Comparison of ENCODE assay signal across 29 cellular contexts in genomic region chr19:34343751-34344150, GRCh38.
"Had no signal": no experiment of that assay in that cellular context is flagged by ENCODE, and none has a peak within 500 bp of the region (broad histone marks: within the 10 kb centered on the region; RNA-seq: fewer than 3 reads in every experiment).

No MANE protein-coding gene starts in this region.

- H3K27ac ChIP-seq: stomach, suprapubic skin, testis, thoracic aorta, thyroid gland, tibial artery, tibial nerve, transverse colon, upper lobe of left lung, upper lobe of right lung, uterus, vagina had no signal

- ATAC-seq: stimulated activated effector memory CD8-positive, alpha-beta T cell treated with anti-CD3 and anti-CD28 coated beads, Interleukin-12 subunit alpha, Interleukin-12 subunit beta, amount 100 ng/mL, for 72 hours; stimulated activated memory B cell treated with anti-CD40 and anti-IgM and Interleukin-4, amounts not matched to agents 10 μg/mL and 1 μg/mL and 100 μg/mL, for 72 hours; stimulated activated naive B cell treated with anti-CD40 and anti-IgM and Interleukin-4, amounts not matched to agents 10 μg/mL and 1 μg/mL and 100 μg/mL, for 72 hours; stimulated activated naive CD8-positive, alpha-beta T cell treated with anti-CD3 and anti-CD28 coated beads, Interleukin-15, amount 100 ng/mL, for 72 hours; stimulated activated naive CD8-positive, alpha-beta T cell treated with anti-CD3 and anti-CD28 coated beads, Interleukin-15, Interleukin-2, amounts not matched to agents 100 U/mL and 50 U/mL, for 24 hours; upper lobe of right lung had no signal

- H3K36me3 ChIP-seq: uterus had no signal

- H3K27me3 Mint-ChIP-seq: stimulated activated memory B cell treated with anti-CD40 and anti-IgM and Interleukin-4, amounts not matched to agents 10 μg/mL and 1 μg/mL and 100 μg/mL, for 72 hours; stimulated activated naive B cell treated with anti-CD40 and anti-IgM and Interleukin-4, amounts not matched to agents 10 μg/mL and 1 μg/mL and 100 μg/mL, for 72 hours; stimulated activated naive CD8-positive, alpha-beta T cell treated with anti-CD3 and anti-CD28 coated beads, Interleukin-15, amount 100 ng/mL, for 72 hours; stimulated activated naive CD8-positive, alpha-beta T cell treated with anti-CD3 and anti-CD28 coated beads, Interleukin-15, Interleukin-2, amounts not matched to agents 100 ng/mL and 50 ng/mL, for 24 hours; type B pancreatic cell had no signal

- H3K27ac Mint-ChIP-seq: stimulated activated effector memory CD8-positive, alpha-beta T cell treated with anti-CD3 and anti-CD28 coated beads, Interleukin-12 subunit alpha, Interleukin-12 subunit beta, amount 100 ng/mL, for 72 hours; stimulated activated memory B cell treated with anti-CD40 and anti-IgM and Interleukin-4, amounts not matched to agents 10 μg/mL and 1 μg/mL and 100 μg/mL, for 72 hours; stimulated activated naive B cell treated with anti-CD40 and anti-IgM and Interleukin-4, amounts not matched to agents 10 μg/mL and 1 μg/mL and 100 μg/mL, for 72 hours; stimulated activated naive CD8-positive, alpha-beta T cell treated with anti-CD3 and anti-CD28 coated beads, Interleukin-15, Interleukin-2, amounts not matched to agents 100 ng/mL and 50 ng/mL, for 24 hours; type B pancreatic cell had no signal

- FAIRE-seq: urothelium cell line had no signal

- H3K9me3 ChIP-seq: stomach, suprapubic skin, testis, thoracic aorta, thyroid gland, tibial nerve, transverse colon, upper lobe of left lung, upper lobe of right lung, uterus, vagina had no signal

- H3K4me3 Mint-ChIP-seq: stimulated activated effector memory CD8-positive, alpha-beta T cell treated with anti-CD3 and anti-CD28 coated beads, Interleukin-12 subunit alpha, Interleukin-12 subunit beta, amount 100 ng/mL, for 72 hours; stimulated activated memory B cell treated with anti-CD40 and anti-IgM and Interleukin-4, amounts not matched to agents 10 μg/mL and 1 μg/mL and 100 μg/mL, for 72 hours; stimulated activated naive B cell treated with anti-CD40 and anti-IgM and Interleukin-4, amounts not matched to agents 10 μg/mL and 1 μg/mL and 100 μg/mL, for 72 hours; stimulated activated naive CD8-positive, alpha-beta T cell treated with anti-CD3 and anti-CD28 coated beads, Interleukin-15, amount 100 ng/mL, for 72 hours; stimulated activated naive CD8-positive, alpha-beta T cell treated with anti-CD3 and anti-CD28 coated beads, Interleukin-15, Interleukin-2, amounts not matched to agents 100 ng/mL and 50 ng/mL, for 24 hours; type B pancreatic cell had no signal

- DNase-seq: stimulated activated CD4-positive, alpha-beta T cell treated with anti-CD3 and anti-CD28 coated beads, Interleukin-2, amount 100 ng/mL, for 48 hours; stimulated activated CD4-positive, alpha-beta T cell treated with anti-CD3 and anti-CD28 coated beads, Interleukin-4, amount 100 ng/mL, for 1 hour; stimulated activated CD4-positive, alpha-beta T cell treated with anti-CD3 and anti-CD28 coated beads, Interleukin-4, amount 100 ng/mL, for 24 hours; stimulated activated CD4-positive, alpha-beta T cell treated with anti-CD3 and anti-CD28 coated beads, Interleukin-4, amount 100 ng/mL, for 4 hours; stimulated activated CD8-positive, alpha-beta memory T cell treated with anti-CD3 and anti-CD28 coated beads, Interleukin-4, amount 100 ng/mL, for 48 hours; stimulated activated naive B cell treated with anti-CD40 and anti-IgM and Interleukin-4, amounts not matched to agents 10 μg/mL and 1 μg/mL and 100 μg/mL, for 72 hours; stimulated activated naive CD4-positive, alpha-beta T cell; stimulated activated naive CD4-positive, alpha-beta T cell treated with Interleukin-2 at 50 U/mL for 16 hours; stimulated activated naive CD8-positive, alpha-beta T cell treated with anti-CD3 and anti-CD28 coated beads, Interleukin-15, amount 100 ng/mL, for 72 hours; stimulated activated naive CD8-positive, alpha-beta T cell treated with anti-CD3 and anti-CD28 coated beads, Interleukin-15, Interleukin-2, amounts not matched to agents 100 U/mL and 50 U/mL, for 24 hours; stomach; substantia nigra; testis; thyroid gland; tibial artery; transverse colon; trophoblast cell; upper lobe of left lung; upper lobe of right lung; uterus had no signal

- H3K27me3 ChIP-seq: stomach, suprapubic skin, testis, thyroid gland, tibial artery, tibial nerve, transverse colon, upper lobe of left lung, upper lobe of right lung, uterus, vagina had no signal

- H3K4me3 ChIP-seq: stomach, suprapubic skin, testis, thoracic aorta, thyroid gland, tibial artery, tibial nerve, transverse colon, upper lobe of left lung, upper lobe of right lung, uterus, vagina had no signal

- H3K4me1 ChIP-seq: stomach, suprapubic skin, testis, thyroid gland, tibial artery, tibial nerve, transverse colon, upper lobe of left lung, upper lobe of right lung, uterus, vagina had no signal
